ENCODE assay signal across 8 cellular contexts in genomic region chr1:206470692-206471414, GRCh38. TPM values are rescaled to one million over a fixed set of nuclear protein-coding genes. Genes with fewer than 3 reads are reported as not detected.
DNase-seq lines count a peak whose midpoint lies in the region; ATAC-seq and TF ChIP-seq lines count a peak whose summit lies in the region.

No MANE protein-coding gene starts in this region.

- peak overlapping the region; percentile 83 for H3K27ac Mint-ChIP-seq in osteocyte (ENCODE audit: unreplicated experiment)

- ATAC-seq in GM21529 (IDR thresholded peaks at IDR 0.05; ENCODE audit: unreplicated experiment) (peak; percentile 23), HG03139 (IDR thresholded peaks at IDR 0.05; ENCODE audit: unreplicated experiment) (no peak)

- H3K27me3 Mint-ChIP-seq in osteocyte (ENCODE audit: unreplicated experiment) = no peaks in the 10 kb centered on the region

- H3K4me1 ChIP-seq in MM.1S (ENCODE audit: low read length) = peaks cover 69% of the 10 kb centered on the region

- H3K4me2 ChIP-seq in MM.1S (ENCODE audit: low read depth, low read length) = peak overlapping the region; percentile 84

- no peaks in the 10 kb centered on the region; the same call in 1 of the 2 replicates for H3K36me3 ChIP-seq in MM.1S (replicated peaks; ENCODE audit: insufficient read depth, low read length)

- no peaks in the 10 kb centered on the region for H3K9me2 ChIP-seq in MM.1S (replicated peaks; ENCODE audit: insufficient read depth, low read length)

- H3K9ac ChIP-seq in MM.1S (ENCODE audit: low read length) = peak overlapping the region; percentile 53; the same call in 1 of the 2 replicates

- H4K20me1 ChIP-seq in MM.1S (ENCODE audit: insufficient read depth, low read length) = no peaks in the 10 kb centered on the region

- H3K4me3 Mint-ChIP-seq in osteocyte (ENCODE audit: unreplicated experiment) = peak overlapping the region; percentile 79

- no peaks in the 10 kb centered on the region for H3K9me3 ChIP-seq in MM.1S (replicated peaks; ENCODE audit: insufficient read depth, low read length)

- H3K4me3 ChIP-seq in MM.1S (ENCODE audit: low read length) (peak overlapping the region; percentile 77), fibroblast of pulmonary artery (replicated peaks; ENCODE audit: low read depth, low read length) (peak overlapping the region; percentile 92)

- H3F3A ChIP-seq in MM.1S (ENCODE audit: insufficient read depth, low read length) = peaks cover 32% of the 10 kb centered on the region

- H3K9me3 Mint-ChIP-seq in osteocyte (ENCODE audit: unreplicated experiment) = no peaks in the 10 kb centered on the region

- H3K4me1 Mint-ChIP-seq in osteocyte (ENCODE audit: unreplicated experiment) = peaks cover 43% of the 10 kb centered on the region

- peak overlapping the region; percentile 69 for H2AFZ ChIP-seq in MM.1S (ENCODE audit: low read length)

- no peak for TF ChIP-seq CTCF in MM.1S (IDR thresholded peaks at IDR 0.05; ENCODE audit: low read length)
- TF ChIP-seq CTCF in fibroblast of pulmonary artery (IDR thresholded peaks at IDR 0.05; ENCODE audit: low read length, missing control alignments) = no peak
- no peak for TF ChIP-seq CTCF in osteocyte (IDR thresholded peaks at IDR 0.05)

- peak overlapping the region; percentile 49; the same call in 1 of the 2 replicates for H3K27ac ChIP-seq in MM.1S (ENCODE audit: low read length)

- peaks cover 43% of the 10 kb centered on the region for H3K79me2 ChIP-seq in MM.1S (ENCODE audit: low read length)

- H3K36me3 Mint-ChIP-seq in osteocyte (ENCODE audit: unreplicated experiment) = peaks cover 9% of the 10 kb centered on the region

- DNase-seq in DMS79 (lab: John Stamatoyannopoulos, UW) (peak; percentile 7), MM.1S (peak; percentile 69), fibroblast of pulmonary artery (ENCODE audit: low read depth) (peak; percentile 84), osteocyte (ENCODE audit: extremely low spot score, unreplicated experiment) (no peak), NCI-H748 (lab: John Stamatoyannopoulos, UW; ENCODE audit: unreplicated experiment) (no peak)
- DNase-seq in activated CD8-positive, alpha-beta memory T cell treated with anti-CD3 and anti-CD28 coated beads, Interleukin-2, amount 50 U/mL, for 48 hours = peak; percentile 78

- no peaks in the 10 kb centered on the region for H3K27me3 ChIP-seq in MM.1S (replicated peaks; ENCODE audit: insufficient read depth, low read length)

RNA-seq across cellular contexts. Expression of gene IKBKE, which starts 0.6 kb away (rescaled TPM):
- total RNA-seq in osteocyte = 7.5 and 8.5 TPM in 2 replicates

RNA-seq across cellular contexts. Expression of gene RASSF5, which starts 36.5 kb away (rescaled TPM):
- 0.34 TPM in 1 of 2 replicates, not detected in the other for total RNA-seq in osteocyte

Comparison
In these comparisons a context has a peak if more than half of its experiments do, and no peak if none do; other contexts are left out.
1. DNase-seq: peak in DMS79 (single experiment), MM.1S (single experiment), activated CD8-positive, alpha-beta memory T cell treated with anti-CD3 and anti-CD28 coated beads, Interleukin-2, amount 50 U/mL, for 48 hours (single experiment) and fibroblast of pulmonary artery (single experiment); none in osteocyte (single experiment) and NCI-H748 (single experiment).